19 cellular contexts compared by ENCODE assay signal in the genomic region with DNA sequence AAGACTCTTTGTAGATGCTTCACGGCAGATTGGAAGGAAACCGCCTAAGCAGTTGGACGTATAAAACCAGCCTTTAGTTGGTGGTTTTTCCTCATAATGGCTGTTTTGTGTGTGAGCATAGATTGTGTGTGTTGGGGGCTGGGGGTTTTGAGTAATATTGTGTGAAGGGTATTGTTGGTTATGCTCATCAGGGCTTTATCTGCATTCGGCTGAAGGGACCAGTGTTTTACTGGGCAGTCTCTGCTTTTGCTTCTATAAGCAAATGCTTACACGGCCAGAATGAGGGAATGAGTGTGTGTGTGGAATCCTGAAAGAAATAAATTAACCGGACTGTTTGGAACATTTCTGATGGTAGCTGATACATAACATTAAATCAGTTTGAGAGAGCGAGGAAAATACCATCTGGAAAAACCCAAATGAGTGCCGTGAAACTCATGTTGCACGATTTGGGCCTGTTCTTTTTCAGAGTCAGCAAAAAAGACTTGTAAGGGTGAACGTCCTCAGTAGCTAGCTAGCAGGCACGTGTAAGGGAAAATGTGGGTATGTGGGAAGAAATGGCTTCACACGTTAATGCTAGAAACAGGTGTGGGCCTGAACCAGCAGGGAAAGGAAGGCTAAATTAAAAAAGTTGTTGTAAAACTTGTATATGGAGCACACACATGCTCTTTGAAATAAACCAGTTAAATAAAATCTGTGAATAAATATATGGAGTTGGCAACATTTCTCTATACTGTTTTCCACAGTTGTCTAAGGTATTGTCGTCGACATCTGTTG. TPM values are rescaled to one million over a fixed set of nuclear protein-coding genes. Genes with fewer than 3 reads are reported as not detected.
A peak's percentile ranks its signal among the peaks of the same experiment; 100 is the strongest.
DNase-seq lines count a peak whose midpoint lies in the region; ATAC-seq, FAIRE-seq and TF ChIP-seq lines count a peak whose summit lies in the region.
"Had no signal": no experiment of that assay in that cellular context is flagged by ENCODE, and none has a peak within 500 bp of the region (broad histone marks: within the 10 kb centered on the region; RNA-seq: fewer than 3 reads in every experiment).

No MANE protein-coding gene starts in this region.

- no peak for TF ChIP-seq CTCF in HFFc6 (IDR thresholded peaks at IDR 0.05)
- TF ChIP-seq CTCF in breast epithelium (IDR thresholded peaks at IDR 0.05): no peak
- no peak for TF ChIP-seq CTCF in lung (IDR thresholded peaks at IDR 0.05; ENCODE audit: control extremely low read depth, extremely low read depth)
- no peak for TF ChIP-seq CTCF in Calu3 (IDR thresholded peaks at IDR 0.05; ENCODE audit: unreplicated experiment)

- no peak for ATAC-seq in lung (ENCODE audit: insufficient read depth, low FRiP score)
- ATAC-seq: stimulated activated memory B cell treated with anti-CD40 and anti-IgM and Interleukin-4, amounts not matched to agents 10 μg/mL and 1 μg/mL and 100 μg/mL, for 72 hours had no signal

- intact Hi-C loops in breast epithelium (cut with DNase I; ENCODE audit: low total_unique reads): no loop called here
- intact Hi-C loops in Calu3 (cut with micrococcal nuclease; ENCODE audit: unreplicated experiment): no loop called here

- CTCF ChIA-PET in Calu3 (lab: Charles Lee): no interaction called here

- H3K27ac Mint-ChIP-seq in HFFc6: peak overlapping the region; percentile 50
- H3K27ac Mint-ChIP-seq in Calu3 (ENCODE audit: unreplicated experiment): no peak overlapping the region
- H3K27ac Mint-ChIP-seq: activated naive CD4-positive, alpha-beta T cell treated with anti-CD3 and anti-CD28 coated beads, Interleukin-2, amount 50 U/mL, for 24 hours; CD4-positive, CD25-positive, alpha-beta regulatory T cell; stimulated activated memory B cell treated with anti-CD40 and anti-IgM and Interleukin-4, amounts not matched to agents 10 μg/mL and 1 μg/mL and 100 μg/mL, for 72 hours had no signal

- H3K9me3 ChIP-seq in breast epithelium (no peaks in the 10 kb centered on the region), lung (ENCODE audit: control insufficient read depth in 2 of 2, insufficient read depth in 1 of 2, low read length in 1 of 2) (no peaks in the 10 kb centered on the region)

- H3K9me3 Mint-ChIP-seq in HFFc6 (no peaks in the 10 kb centered on the region), Calu3 (ENCODE audit: low read depth, unreplicated experiment) (no peaks in the 10 kb centered on the region)
- H3K9me3 Mint-ChIP-seq: activated naive CD4-positive, alpha-beta T cell treated with anti-CD3 and anti-CD28 coated beads, Interleukin-2, amount 50 U/mL, for 24 hours; stimulated activated memory B cell treated with anti-CD40 and anti-IgM and Interleukin-4, amounts not matched to agents 10 μg/mL and 1 μg/mL and 100 μg/mL, for 72 hours had no signal

- peak overlapping the region; percentile 95 for H3K4me3 Mint-ChIP-seq in HFFc6
- no peak overlapping the region for H3K4me3 Mint-ChIP-seq in Calu3 (ENCODE audit: low read depth, unreplicated experiment)
- H3K4me3 Mint-ChIP-seq: activated naive CD4-positive, alpha-beta T cell treated with anti-CD3 and anti-CD28 coated beads, Interleukin-2, amount 50 U/mL, for 24 hours; stimulated activated memory B cell treated with anti-CD40 and anti-IgM and Interleukin-4, amounts not matched to agents 10 μg/mL and 1 μg/mL and 100 μg/mL, for 72 hours had no signal

- H3K4me1 Mint-ChIP-seq in HFFc6 (ENCODE audit: low read depth) (peaks cover 71% of the 10 kb centered on the region), Calu3 (ENCODE audit: low read depth, unreplicated experiment) (no peaks in the 10 kb centered on the region)

- no peaks in the 10 kb centered on the region for H3K27me3 ChIP-seq in breast epithelium
- no peaks in the 10 kb centered on the region for H3K27me3 ChIP-seq in lung (ENCODE audit: control insufficient read depth, insufficient read depth)

- H3K36me3 Mint-ChIP-seq in HFFc6 (ENCODE audit: low read depth) (no peaks in the 10 kb centered on the region), Calu3 (ENCODE audit: insufficient read depth, unreplicated experiment) (peaks cover 18% of the 10 kb centered on the region)
- H3K36me3 Mint-ChIP-seq: activated naive CD4-positive, alpha-beta T cell treated with anti-CD3 and anti-CD28 coated beads, Interleukin-2, amount 50 U/mL, for 24 hours; CD4-positive, CD25-positive, alpha-beta regulatory T cell; stimulated activated memory B cell treated with anti-CD40 and anti-IgM and Interleukin-4, amounts not matched to agents 10 μg/mL and 1 μg/mL and 100 μg/mL, for 72 hours had no signal

- no peaks in the 10 kb centered on the region for H3K4me1 ChIP-seq in breast epithelium
- H3K4me1 ChIP-seq in lung (ENCODE audit: control insufficient read depth in 2 of 2, insufficient read depth in 2 of 2, low read length in 2 of 2): peaks cover 5 to 13% of the 10 kb centered on the region in 2 donors

- no peaks in the 10 kb centered on the region; the same call in none of the 2 replicates for H3K27me3 Mint-ChIP-seq in HFFc6 (ENCODE audit: insufficient read depth)
- H3K27me3 Mint-ChIP-seq in Calu3 (ENCODE audit: unreplicated experiment): peaks cover 11% of the 10 kb centered on the region

- WGBS in lung, 2 donors: 85 to 95% methylated on average over 14 of the region's 14 CpGs

- H3K36me3 ChIP-seq in breast epithelium (no peaks in the 10 kb centered on the region), lung (ENCODE audit: control insufficient read depth in 2 of 2, insufficient read depth in 2 of 2, low read length in 2 of 2) (no peaks in the 10 kb centered on the region)

- FAIRE-seq in RCC 7860 (lab: Jason Lieb, UNC): no peak
- FAIRE-seq: HTR-8/SVneo had no signal

- TF ChIP-seq POLR2A in breast epithelium (IDR thresholded peaks at IDR 0.05): no peak

- DNase-seq in HFFc6 (no peak), breast epithelium (ENCODE audit: low spot score in 2 of 2) (no peak), lung (ENCODE audit: low spot score) (no peak), substantia nigra (lab: John Stamatoyannopoulos, UW) (peak in 4 of 49 donors; percentile 15 to 46 (median 38)), DMS53 treated with DMSO at 0.1 percent for 48 hours (lab: John Stamatoyannopoulos, UW; ENCODE audit: unreplicated experiment) (no peak), RCC 7860 (ENCODE audit: low spot score) (no peak), Calu3 (no peak), SKM-1 treated with dmso at 0.1 percent for 144 hours (lab: John Stamatoyannopoulos, UW; ENCODE audit: unreplicated experiment) (no peak)
- DNase-seq: activated CD8-positive, alpha-beta memory T cell treated with anti-CD3 and anti-CD28 coated beads for 24 hours; CD4-positive, CD25-positive, alpha-beta regulatory T cell; GF-D8; NCI-H1105 treated with DMSO at 0.1 percent for 48 hours; NCI-H510A; occipital lobe; SHP77; stimulated activated CD4-positive, alpha-beta T cell treated with anti-CD3 and anti-CD28 coated beads, Interleukin-4, amount 100 ng/mL, for 1 hour had no signal

- H3K27ac ChIP-seq in breast epithelium: peak overlapping the region; percentile 74 to 91
- peak overlapping the region; percentile 0 to 15 for H3K27ac ChIP-seq in lung (ENCODE audit: low read depth in 1 of 2, low read length in 1 of 2)
- H3K27ac ChIP-seq in substantia nigra (ENCODE audit: low read depth, low read length, poor library complexity, severe bottlenecking): peak overlapping the region; percentile 78

- peak overlapping the region; percentile 74 to 95 (median 81) for H3K4me3 ChIP-seq in breast epithelium
- no peak overlapping the region for H3K4me3 ChIP-seq in lung

- BruUV-seq in Calu3 (replicated peaks; lab: Mats Ljungman, UMichigan): no TSS peak

RNA-seq across cellular contexts. Expression of a gene that starts 2.0 kb away (rescaled TPM):
- total RNA-seq in HFFc6 (2021; fragmentation: NEBNext Ultra II Directional; extraction: Animal tissue kit (Norgen Biotek cat#: 25700)): 10 to 100 TPM; 23.3 to 38.2 (median 25.7) TPM
- 10 to 100 TPM; 23.3 to 45.8 (median 25.6) TPM for total RNA-seq in breast epithelium
- total RNA-seq in lung: 10 to 100 TPM; 18.1 to 28.0 TPM
- 1 to 10 TPM; 5.0 to 5.9 TPM for polyA plus RNA-seq in lung
- total RNA-seq in Calu3 (2022): 40.3 and 47.7 TPM in 2 replicates
- polyA plus RNA-seq: CD4-positive, CD25-positive, alpha-beta regulatory T cell had no signal

Comparison
In these comparisons a context has a peak if more than half of its experiments do, and no peak if none do; other contexts are left out.
1. H3K27ac ChIP-seq: peak in every context shown above with its lines; median percentile 82 in breast epithelium; 78 in substantia nigra; 8 in lung.